In genomic region chr3:140206196-140207040, GRCh38 we compare ENCODE assay signal across 8 cellular contexts.
A peak's percentile ranks its signal among the peaks of the same experiment; 100 is the strongest.
DNase-seq lines count a peak whose midpoint lies in the region; ATAC-seq and TF ChIP-seq lines count a peak whose summit lies in the region.

No MANE protein-coding gene starts in this region.

- no peaks in the 10 kb centered on the region for H3K27me3 ChIP-seq in brain microvascular endothelial cell (replicated peaks)

- in situ Hi-C loops in brain microvascular endothelial cell (cut with HindIII; ENCODE audit: low pct_ligation_motif_present, low sequenced_read_pairs): no loop called here

- no peak overlapping the region for H3K27ac ChIP-seq in brain microvascular endothelial cell

- no peak for ATAC-seq in HG02588 (IDR thresholded peaks at IDR 0.05; ENCODE audit: unreplicated experiment)

- peak; percentile 52 for TF ChIP-seq CTCF in brain microvascular endothelial cell (IDR thresholded peaks at IDR 0.05; ENCODE audit: low read depth, low read length, missing control alignments)

- DNase-seq in EH (ENCODE audit: low read depth): peak; percentile 44
- peak; percentile 89 for DNase-seq in NCI-H1436 treated with DMSO at 0.1 percent for 48 hours (lab: John Stamatoyannopoulos, UW)
- DNase-seq in brain microvascular endothelial cell: peak; percentile 52
- DNase-seq in lung microvascular endothelial cell (ENCODE audit: low read depth in 2 of 2): peak; percentile 4 to 34
- DNase-seq in activated T-cell treated with anti-CD3 and anti-CD28 coated beads for 4 hours: no peak
- no peak for DNase-seq in activated gamma-delta T cell (lab: John Stamatoyannopoulos, UW)
- no peak for DNase-seq in activated CD4-positive, CD25-positive, alpha-beta regulatory T cell treated with anti-CD3 and anti-CD28 coated beads, Interleukin-2, amount 50 U/mL, for 72 hours

- no peak overlapping the region for H3K4me3 ChIP-seq in brain microvascular endothelial cell (ENCODE audit: low read depth, low read length)

- no peaks in the 10 kb centered on the region for H3K36me3 ChIP-seq in brain microvascular endothelial cell (replicated peaks)

Comparison
In these comparisons a context has a peak if more than half of its experiments do, and no peak if none do; other contexts are left out.
1. DNase-seq: peak in EH (single experiment), NCI-H1436 treated with DMSO at 0.1 percent for 48 hours (single experiment), brain microvascular endothelial cell (single experiment) and lung microvascular endothelial cell (2 of 2); none in activated T-cell treated with anti-CD3 and anti-CD28 coated beads for 4 hours (single experiment), activated gamma-delta T cell (single experiment) and activated CD4-positive, CD25-positive, alpha-beta regulatory T cell treated with anti-CD3 and anti-CD28 coated beads, Interleukin-2, amount 50 U/mL, for 72 hours (single experiment).